In the genomic region with DNA sequence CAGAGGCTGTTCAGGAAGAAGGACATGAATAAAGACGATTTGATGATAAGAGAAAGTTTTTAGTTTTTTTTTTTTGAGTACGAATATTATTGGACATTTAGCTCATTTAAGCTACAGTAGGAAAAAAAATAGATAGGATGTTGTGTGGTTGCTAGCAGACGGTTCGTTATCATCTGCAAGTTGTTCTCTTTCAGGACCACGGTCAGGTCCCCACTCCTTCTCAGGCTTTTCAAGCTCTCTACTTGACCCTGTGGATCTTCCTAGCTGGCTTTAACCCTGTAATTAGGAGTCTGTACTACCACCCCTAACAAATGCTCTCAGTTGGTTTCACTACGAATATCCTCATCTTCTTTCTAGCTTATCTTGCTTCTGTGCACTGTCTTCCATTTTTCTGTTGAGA, we compare ENCODE assay signal across 10 cellular contexts.
A peak's percentile ranks its signal among the peaks of the same experiment; 100 is the strongest.
DNase-seq lines count a peak whose midpoint lies in the region; ATAC-seq and TF ChIP-seq lines count a peak whose summit lies in the region.
"Had no signal": no experiment of that assay in that cellular context is flagged by ENCODE, and none has a peak within 500 bp of the region (broad histone marks: within the 10 kb centered on the region; RNA-seq: fewer than 3 reads in every experiment).

No MANE protein-coding gene starts in this region.

- H3K4me3 ChIP-seq in fibroblast of pulmonary artery (replicated peaks; ENCODE audit: low read depth, low read length), result no peak overlapping the region

- no peak for TF ChIP-seq CTCF in fibroblast of pulmonary artery (IDR thresholded peaks at IDR 0.05; ENCODE audit: low read length, missing control alignments)

- no peak for ATAC-seq in GM18498 (IDR thresholded peaks at IDR 0.05; ENCODE audit: unreplicated experiment)

- DNase-seq in activated gamma-delta T cell treated with Interleukin-2 at 50 U/mL for 16 hours (peak; percentile 11), activated gamma-delta T cell (lab: John Stamatoyannopoulos, UW) (no peak), RPMI8226 (peak; percentile 30), fibroblast of pulmonary artery (ENCODE audit: low read depth) (peak; percentile 52), HCEC 1CT (no peak), EL (no peak)
- DNase-seq in stimulated activated CD8-positive, alpha-beta memory T cell treated with anti-CD3 and anti-CD28 coated beads, Interleukin-4, amount 100 ng/mL, for 48 hours, result peak; percentile 28
- DNase-seq: activated naive CD8-positive, alpha-beta T cell treated with anti-CD3 and anti-CD28 coated beads, Interleukin-2, amount 10 ng/mL, durations not matched to agents 7 days and 5 days; NCI-H1048 had no signal

Comparison
In these comparisons a context has a peak if more than half of its experiments do, and no peak if none do; other contexts are left out.
1. DNase-seq: peak in activated gamma-delta T cell treated with Interleukin-2 at 50 U/mL for 16 hours (single experiment), RPMI8226 (single experiment), fibroblast of pulmonary artery (single experiment) and stimulated activated CD8-positive, alpha-beta memory T cell treated with anti-CD3 and anti-CD28 coated beads, Interleukin-4, amount 100 ng/mL, for 48 hours (single experiment); none in activated gamma-delta T cell (single experiment), HCEC 1CT (single experiment) and EL (single experiment).